ENCODE assay signal across 28 cellular contexts in genomic region chr7:151716339-151716722, GRCh38.
DNase-seq lines count a peak whose midpoint lies in the region; ATAC-seq, FAIRE-seq and TF ChIP-seq lines count a peak whose summit lies in the region.
"Had no signal": no experiment of that assay in that cellular context is flagged by ENCODE, and none has a peak within 500 bp of the region (broad histone marks: within the 10 kb centered on the region; RNA-seq: fewer than 3 reads in every experiment).

No MANE protein-coding gene starts in this region.

- peak overlapping the region; percentile 29 for H3K4me3 Mint-ChIP-seq in Calu3 (ENCODE audit: low read depth, unreplicated experiment)
- H3K4me3 Mint-ChIP-seq: activated naive CD4-positive, alpha-beta T cell treated with anti-CD3 and anti-CD28 coated beads, Interleukin-2, amount 10 ng/mL, durations not matched to agents 7 days and 5 days; activated T-helper 17 cell treated with anti-CD3 and anti-CD28 coated beads, Interleukin-2, amount 50 U/mL, for 72 hours had no signal

- H3K27ac ChIP-seq in colonic mucosa (peak overlapping the region; percentile 36), liver (ENCODE audit: low read depth in 1 of 2, low read length in 2 of 2) (peak overlapping the region; percentile 76 to 92), small intestine (ENCODE audit: low read depth in 1 of 2, low read length in 1 of 2) (peak overlapping the region; percentile 36 to 90)
- H3K27ac ChIP-seq: brain microvascular endothelial cell, C4-2B, KMS-11, tibial nerve had no signal

- H3K4me1 ChIP-seq in colonic mucosa (no peaks in the 10 kb centered on the region), liver (ENCODE audit: control insufficient read depth in 4 of 4, insufficient read depth in 4 of 4, low read length in 3 of 4) (peaks cover 28 to 61% (median 42%) of the 10 kb centered on the region in 4 donors), small intestine (ENCODE audit: control insufficient read depth in 2 of 2, insufficient read depth in 1 of 2, low read depth in 1 of 2, low read length in 1 of 2) (no peaks in the 10 kb centered on the region)

- peaks cover 10% of the 10 kb centered on the region for H3K36me3 Mint-ChIP-seq in Calu3 (ENCODE audit: insufficient read depth, unreplicated experiment)
- H3K36me3 Mint-ChIP-seq: activated naive CD4-positive, alpha-beta T cell treated with anti-CD3 and anti-CD28 coated beads, Interleukin-2, amount 10 ng/mL, durations not matched to agents 7 days and 5 days had no signal

- 59% methylated on average over 5 of the region's 5 CpGs for WGBS in liver
- 52 to 62% (median 52%) methylated on average over 5 of the region's 5 CpGs for WGBS in small intestine, 3 donors

- TF ChIP-seq CTCF in Calu3 (IDR thresholded peaks at IDR 0.05; ENCODE audit: unreplicated experiment), result no peak
- no peak for TF ChIP-seq CTCF in colonic mucosa (IDR thresholded peaks at IDR 0.05)
- no peak for TF ChIP-seq CTCF in liver (IDR thresholded peaks at IDR 0.05; ENCODE audit: low read depth, low read length, missing input control)

- H3K9ac ChIP-seq in colonic mucosa (ENCODE audit: low read depth in 2 of 2, low read length in 2 of 2) (no peak overlapping the region), liver (ENCODE audit: low read depth in 1 of 2, low read length in 2 of 2) (peak overlapping the region in 1 of 2 donors; percentile 55)
- H3K9ac ChIP-seq: KMS-11 had no signal

- DNase-seq in Calu3, result no peak
- DNase-seq in colonic mucosa, result peak; percentile 69
- DNase-seq in small intestine, result peak; percentile 91
- DNase-seq in NCI-H524 (lab: John Stamatoyannopoulos, UW), result no peak
- DNase-seq: activated CD4-positive, alpha-beta T cell treated with anti-CD3 and anti-CD28 coated beads for 48 hours; activated naive CD4-positive, alpha-beta T cell treated with anti-CD3 and anti-CD28 coated beads, Interleukin-2, amount 10 ng/mL, durations not matched to agents 7 days and 5 days; amniotic stem cell; brain microvascular endothelial cell; COR-L47; DMS53; effector CD8-positive, alpha-beta T cell; mesenchymal stem cell; NCI-H2081; NCI-H226; NCI-H748 treated with DMSO at 0.1 percent for 48 hours; stimulated activated CD4-positive, alpha-beta T cell treated with anti-CD3 and anti-CD28 coated beads, Interleukin-4, amount 100 ng/mL, for 24 hours; SW 1271 had no signal

- H3K36me3 ChIP-seq in colonic mucosa (no peaks in the 10 kb centered on the region), liver (ENCODE audit: control insufficient read depth in 4 of 4, insufficient read depth in 3 of 4, low read depth in 1 of 4, low read length in 3 of 4) (no peaks in the 10 kb centered on the region), small intestine (ENCODE audit: control insufficient read depth in 2 of 2, insufficient read depth in 2 of 2, low read length in 2 of 2) (no peaks in the 10 kb centered on the region)
- H3K36me3 ChIP-seq: brain microvascular endothelial cell, tibial nerve had no signal

- TF ChIP-seq RAD21 in liver (IDR thresholded peaks at IDR 0.05), result no peak

- H3K27me3 ChIP-seq in colonic mucosa, result no peaks in the 10 kb centered on the region
- no peaks in the 10 kb centered on the region for H3K27me3 ChIP-seq in liver (ENCODE audit: control insufficient read depth in 4 of 4, insufficient read depth in 4 of 4, low read length in 3 of 4)
- H3K27me3 ChIP-seq in small intestine (ENCODE audit: control insufficient read depth in 2 of 2, insufficient read depth in 2 of 2, low read length in 2 of 2), result no peaks in the 10 kb centered on the region
- H3K27me3 ChIP-seq: brain microvascular endothelial cell, tibial nerve had no signal

- CTCF ChIA-PET in Calu3 (lab: Charles Lee), result no interaction called here

- H3K9me3 ChIP-seq in colonic mucosa (no peaks in the 10 kb centered on the region), liver (ENCODE audit: control insufficient read depth in 4 of 4, low read length in 3 of 4) (no peaks in the 10 kb centered on the region), small intestine (ENCODE audit: control insufficient read depth, low read depth) (no peaks in the 10 kb centered on the region)
- H3K9me3 ChIP-seq: tibial nerve had no signal

- no peak overlapping the region for H3K4me3 ChIP-seq in colonic mucosa
- no peak overlapping the region for H3K4me3 ChIP-seq in liver (ENCODE audit: low read depth in 1 of 3, low read length in 3 of 3)
- H3K4me3 ChIP-seq in small intestine (ENCODE audit: low read depth in 1 of 2, low read length in 2 of 2), result no peak overlapping the region
- H3K4me3 ChIP-seq: tibial nerve had no signal

- H3K27ac Mint-ChIP-seq in Calu3 (ENCODE audit: unreplicated experiment), result peak overlapping the region; percentile 74
- H3K27ac Mint-ChIP-seq: activated naive CD4-positive, alpha-beta T cell treated with anti-CD3 and anti-CD28 coated beads, Interleukin-2, amount 10 ng/mL, durations not matched to agents 7 days and 5 days; activated T-helper 17 cell treated with anti-CD3 and anti-CD28 coated beads, Interleukin-2, amount 50 U/mL, for 72 hours had no signal

- no TSS peak for BruUV-seq in Calu3 (replicated peaks; lab: Mats Ljungman, UMichigan)

- peaks cover 50% of the 10 kb centered on the region for H3K4me1 Mint-ChIP-seq in Calu3 (ENCODE audit: low read depth, unreplicated experiment)
- H3K4me1 Mint-ChIP-seq: activated naive CD4-positive, alpha-beta T cell treated with anti-CD3 and anti-CD28 coated beads, Interleukin-2, amount 10 ng/mL, durations not matched to agents 7 days and 5 days had no signal

- FAIRE-seq in small intestine (lab: Jason Lieb, UNC), result no peak
- FAIRE-seq: GM12892, keratinocyte, RCC 7860 had no signal

- H3K9me3 Mint-ChIP-seq in Calu3 (ENCODE audit: low read depth, unreplicated experiment), result no peaks in the 10 kb centered on the region
- H3K9me3 Mint-ChIP-seq: activated naive CD4-positive, alpha-beta T cell treated with anti-CD3 and anti-CD28 coated beads, Interleukin-2, amount 10 ng/mL, durations not matched to agents 7 days and 5 days; activated T-helper 17 cell treated with anti-CD3 and anti-CD28 coated beads, Interleukin-2, amount 50 U/mL, for 72 hours had no signal

- no peaks in the 10 kb centered on the region for H3K27me3 Mint-ChIP-seq in Calu3 (ENCODE audit: unreplicated experiment)
- H3K27me3 Mint-ChIP-seq: activated naive CD4-positive, alpha-beta T cell treated with anti-CD3 and anti-CD28 coated beads, Interleukin-2, amount 10 ng/mL, durations not matched to agents 7 days and 5 days; activated T-helper 17 cell treated with anti-CD3 and anti-CD28 coated beads, Interleukin-2, amount 50 U/mL, for 72 hours had no signal

- ATAC-seq in GM21423 (IDR thresholded peaks at IDR 0.05; ENCODE audit: unreplicated experiment) (no peak), GM21825 (IDR thresholded peaks at IDR 0.05; ENCODE audit: unreplicated experiment) (no peak)
- ATAC-seq: activated T-helper 17 cell treated with anti-CD3 and anti-CD28 coated beads, Interleukin-2, amount 50 U/mL, for 72 hours; sciatic nerve had no signal

- intact Hi-C loops in Calu3 (cut with micrococcal nuclease; ENCODE audit: unreplicated experiment), result no loop called here
- intact Hi-C loops in colonic mucosa (cut with DNase I), result no loop called here

TF ChIP-seq in liver, 16 proteins besides CTCF, POLR2A, EP300 and RAD21 (continues in another document):
- TF ChIP-seq ATF3 (IDR thresholded peaks at IDR 0.05), result no peak
- TF ChIP-seq HNF4A (conservative IDR thresholded peaks at IDR 0.05), result no peak
- TF ChIP-seq RXRA (IDR thresholded peaks at IDR 0.05), result no peak
- TF ChIP-seq FOXA2 (IDR thresholded peaks at IDR 0.05), result no peak
- no peak for TF ChIP-seq YY1 (IDR thresholded peaks at IDR 0.05)
- TF ChIP-seq FOXA1 (IDR thresholded peaks at IDR 0.05), result no peak
- TF ChIP-seq JUND (IDR thresholded peaks at IDR 0.05), result no peak
- no peak for TF ChIP-seq HNF4G (IDR thresholded peaks at IDR 0.05)
- TF ChIP-seq GABPA (IDR thresholded peaks at IDR 0.05 in 1 of 2, conservative IDR thresholded peaks at IDR 0.05 in 1 of 2), result no peak
- TF ChIP-seq MAX (IDR thresholded peaks at IDR 0.05), result no peak
- no peak for TF ChIP-seq EGR1 (IDR thresholded peaks at IDR 0.05; ENCODE audit: low read depth in 2 of 2)
- no peak for TF ChIP-seq NR2F2 (IDR thresholded peaks at IDR 0.05)
- TF ChIP-seq REST (IDR thresholded peaks at IDR 0.05), result no peak
- TF ChIP-seq SP1 (IDR thresholded peaks at IDR 0.05), result no peak
- TF ChIP-seq TAF1 (conservative IDR thresholded peaks at IDR 0.05), result no peak

Comparison
In these comparisons a context has a peak if more than half of its experiments do, and no peak if none do; other contexts are left out.
1. DNase-seq: peak in colonic mucosa (single experiment) and small intestine (single experiment); none in Calu3 (single experiment) and NCI-H524 (0 of 2).
2. Peak in every context shown above with its lines, with median percentiles within 50 percentile points of each other: H3K27ac ChIP-seq.